In the genomic region with DNA sequence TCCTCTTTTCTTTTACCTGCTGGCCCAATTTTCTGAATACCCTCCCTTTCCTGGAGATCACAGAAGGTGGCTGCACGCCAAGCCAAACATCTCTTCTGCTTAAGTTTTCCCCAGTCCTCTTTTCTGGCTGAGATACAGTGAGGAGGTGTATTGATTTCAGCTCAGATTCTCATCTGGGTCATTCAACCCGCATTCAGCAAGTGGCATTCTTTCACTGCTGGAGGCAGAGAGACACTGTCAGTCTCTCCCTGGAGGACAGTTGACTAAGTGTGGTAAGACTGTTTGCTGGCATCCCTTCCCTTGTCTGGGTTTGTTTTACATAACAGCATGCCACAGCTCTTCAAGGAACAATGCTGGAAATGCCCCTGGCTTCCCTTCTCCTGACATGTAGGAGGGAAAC, we compare ENCODE assay signal across 24 cellular contexts.
DNase-seq lines count a peak whose midpoint lies in the region; ATAC-seq and TF ChIP-seq lines count a peak whose summit lies in the region.
"Had no signal": no experiment of that assay in that cellular context is flagged by ENCODE, and none has a peak within 500 bp of the region (broad histone marks: within the 10 kb centered on the region; RNA-seq: fewer than 3 reads in every experiment).

No MANE protein-coding gene starts in this region.

- peak; percentile 16 for DNase-seq in H7
- DNase-seq in T1000 (lab: John Stamatoyannopoulos, UW) = peak; percentile 30
- peak; percentile 6 for DNase-seq in neuronal stem cell (ENCODE audit: low spot score)
- DNase-seq in activated effector memory CD4-positive, alpha-beta T cell treated with anti-CD3 and anti-CD28 coated beads, Interleukin-2, amount 50 U/mL, for 16 hours = no peak
- no peak for DNase-seq in GM13976 (ENCODE audit: low spot score)
- no peak for DNase-seq in CD1c-positive myeloid dendritic cell (ENCODE audit: extremely low spot score)
- DNase-seq: ACHN; activated CD4-positive, alpha-beta T cell treated with anti-CD3 and anti-CD28 coated beads for 48 hours; activated naive CD4-positive, alpha-beta T cell treated with Interleukin-2 at 50 U/mL for 16 hours; activated T-cell treated with anti-CD3 and anti-CD28 coated beads, Interleukin-2, amount 50 U/mL, for 24 hours; GF-D8; HFFc6; left ventricle myocardium superior; natural killer cell; NCI-H2171; NCI-H524; NK-92 treated with Interleukin-12 subunit alpha and Interleukin-12 subunit beta, amount 100 ng/mL, for 24 hours; ovary; SHP77; spleen had no signal

- H2BK15ac ChIP-seq in neuronal stem cell (ENCODE audit: low read length) = no peak overlapping the region

- H2BK120ac ChIP-seq in neuronal stem cell (ENCODE audit: low read depth, low read length) = no peak overlapping the region

- H3K14ac ChIP-seq in neuronal stem cell (ENCODE audit: low read length) = no peak overlapping the region

- H3K4me1 ChIP-seq in iPS-18a (ENCODE audit: control insufficient read depth, low read depth, low read length) (peaks cover 41% of the 10 kb centered on the region), neuronal stem cell (ENCODE audit: control insufficient read depth in 2 of 2, insufficient read depth in 1 of 2, low read depth in 1 of 2, low read length in 2 of 2) (peaks cover 0 to 4% of the 10 kb centered on the region in 2 donors)
- H3K4me1 ChIP-seq: right atrium auricular region, spleen had no signal

- no peak overlapping the region for H2AFZ ChIP-seq in neuronal stem cell (ENCODE audit: low read length)

- H3K18ac ChIP-seq in neuronal stem cell (ENCODE audit: low read length) = no peak overlapping the region

- in situ Hi-C loops in GM13976 (cut with MboI; ENCODE audit: low sequenced_read_pairs, unreplicated experiment) = no loop called here

- H3K27me3 ChIP-seq in H7 (ENCODE audit: control insufficient read depth, insufficient read depth, low read length) (no peaks in the 10 kb centered on the region), iPS-18a (ENCODE audit: control insufficient read depth, insufficient read depth, low read length) (no peaks in the 10 kb centered on the region), neuronal stem cell (ENCODE audit: control insufficient read depth in 3 of 3, insufficient read depth in 3 of 3, low read depth in 1 of 3, low read length in 3 of 3) (no peaks in the 10 kb centered on the region)
- H3K27me3 ChIP-seq: ovary, right atrium auricular region, spleen had no signal

- no peak overlapping the region for H2BK12ac ChIP-seq in neuronal stem cell (ENCODE audit: low read length)

- no peaks in the 10 kb centered on the region for H3K36me3 ChIP-seq in H7 (replicated peaks; ENCODE audit: control insufficient read depth, insufficient read depth, low read length)
- no peaks in the 10 kb centered on the region for H3K36me3 ChIP-seq in iPS-18a (ENCODE audit: control insufficient read depth, low read depth, low read length)
- no peaks in the 10 kb centered on the region for H3K36me3 ChIP-seq in neuronal stem cell (replicated peaks in 1 of 2; ENCODE audit: control insufficient read depth in 2 of 2, insufficient read depth in 2 of 2, low read length in 2 of 2)
- H3K36me3 ChIP-seq: ovary, right atrium auricular region, spleen had no signal

- no peak for TF ChIP-seq CTCF in GM13976 (IDR thresholded peaks at IDR 0.05; ENCODE audit: borderline replicate concordance, control extremely low read depth, extremely low read depth, insufficient read depth, missing control alignments)

- no peak overlapping the region for H4K8ac ChIP-seq in neuronal stem cell (ENCODE audit: low read depth, low read length)

- ATAC-seq in GM21390 (IDR thresholded peaks at IDR 0.05; ENCODE audit: unreplicated experiment) = no peak
- ATAC-seq: left ventricle myocardium superior, natural killer cell had no signal

- H3K4me3 ChIP-seq in H7 (ENCODE audit: insufficient read depth, low read depth, low read length) (no peak overlapping the region), iPS-18a (ENCODE audit: low read length) (peak overlapping the region; percentile 2), neuronal stem cell (ENCODE audit: low read length in 2 of 2) (no peak overlapping the region)
- H3K4me3 ChIP-seq: ovary, right atrium auricular region, spleen had no signal

- no peak overlapping the region for H4K91ac ChIP-seq in neuronal stem cell (ENCODE audit: low read depth, low read length, poor library complexity)

- no peaks in the 10 kb centered on the region for H3K79me1 ChIP-seq in neuronal stem cell (ENCODE audit: low read depth, low read length)

- H3K9ac ChIP-seq in iPS-18a (ENCODE audit: low read length) = no peak overlapping the region
- H3K9ac ChIP-seq in neuronal stem cell (ENCODE audit: low read depth, low read length, poor library complexity) = no peak overlapping the region

- WGBS in neuronal stem cell (ENCODE audit: extremely low coverage in 2 of 2, insufficient read length in 2 of 2, insufficient replicate concordance in 1 of 2), 2 donors = no CpG with 5 or more reads among the region's 2 CpGs

- no peak overlapping the region for H3K4me2 ChIP-seq in neuronal stem cell (ENCODE audit: insufficient read depth, low read length, poor library complexity, severe bottlenecking)

- H3K4ac ChIP-seq in neuronal stem cell (ENCODE audit: low read length) = no peak overlapping the region

- H3K9me3 ChIP-seq in iPS-18a (ENCODE audit: control insufficient read depth, low read depth, low read length) (no peaks in the 10 kb centered on the region), neuronal stem cell (replicated peaks in 1 of 2; ENCODE audit: control insufficient read depth in 2 of 2, insufficient read depth in 1 of 2, low read depth in 1 of 2, low read length in 2 of 2) (no peaks in the 10 kb centered on the region)
- H3K9me3 ChIP-seq: ovary, right atrium auricular region, spleen had no signal

- no peak overlapping the region for H2BK5ac ChIP-seq in neuronal stem cell (ENCODE audit: low read length)

- no peak overlapping the region for H3K27ac ChIP-seq in iPS-18a (ENCODE audit: low read length)
- no peak overlapping the region for H3K27ac ChIP-seq in neuronal stem cell (replicated peaks; ENCODE audit: low read length)
- H3K27ac ChIP-seq: ovary, right atrium auricular region, spleen, VCaP had no signal

- no peak overlapping the region for H3K23ac ChIP-seq in neuronal stem cell (ENCODE audit: low read depth, low read length, poor library complexity)

- no peak overlapping the region for H2AK5ac ChIP-seq in neuronal stem cell (ENCODE audit: low read depth, low read length)

Comparison
In these comparisons a context has a peak if more than half of its experiments do, and no peak if none do; other contexts are left out.
1. DNase-seq: peak in H7 (single experiment), T1000 (single experiment) and neuronal stem cell (single experiment); none in activated effector memory CD4-positive, alpha-beta T cell treated with anti-CD3 and anti-CD28 coated beads, Interleukin-2, amount 50 U/mL, for 16 hours (single experiment), GM13976 (single experiment) and CD1c-positive myeloid dendritic cell (single experiment).